In genomic region chr4:109113511-109113910, GRCh38 we compare ENCODE assay signal across 21 cellular contexts.
DNase-seq lines count a peak whose midpoint lies in the region; ATAC-seq and TF ChIP-seq lines count a peak whose summit lies in the region.
"Had no signal": no experiment of that assay in that cellular context is flagged by ENCODE, and none has a peak within 500 bp of the region (broad histone marks: within the 10 kb centered on the region; RNA-seq: fewer than 3 reads in every experiment).

No MANE protein-coding gene starts in this region.

- H3K9me3 ChIP-seq in adipocyte (ENCODE audit: control insufficient read depth, low read length), result no peaks in the 10 kb centered on the region
- H3K9me3 ChIP-seq: SK-N-SH had no signal

- no peak for TF ChIP-seq CTCF in AG10803 (conservative IDR thresholded peaks at IDR 0.05; ENCODE audit: low read length)
- TF ChIP-seq CTCF in nephron (IDR thresholded peaks at IDR 0.05; ENCODE audit: unreplicated experiment in 3 of 3), result no peak

- peak; percentile 35 for DNase-seq in AG10803 (ENCODE audit: low read depth)
- peak; percentile 47 for DNase-seq in adipocyte (ENCODE audit: low read depth)
- peak; percentile 71 for DNase-seq in fibroblast of peridontal ligament (ENCODE audit: extremely low read depth)
- DNase-seq in OCI-M1 (lab: John Stamatoyannopoulos, UW), result no peak
- DNase-seq in NCI-H2196 (lab: John Stamatoyannopoulos, UW; ENCODE audit: unreplicated experiment), result no peak
- DNase-seq in NCI-H1417 (lab: John Stamatoyannopoulos, UW), result no peak
- DNase-seq in sciatic nerve (ENCODE audit: low spot score), result no peak
- DNase-seq: Calu3; CD8-positive, alpha-beta T cell; DMS53; NCI-H1105 treated with DMSO at 0.1 percent for 48 hours; NCI-H187; NCI-H2107; NCI-H2227 treated with DMSO at 0.1 percent for 48 hours; NCI-H524; NCI-H82; RPMI8226; SHP77 treated with DMSO at 0.1 percent for 48 hours; SK-N-SH had no signal

- no peak for ATAC-seq in sciatic nerve
- ATAC-seq: CD8-positive, alpha-beta T cell had no signal

- intact Hi-C loops in sciatic nerve (cut with DNase I), result no loop called here

- no peaks in the 10 kb centered on the region for H3K27me3 ChIP-seq in adipocyte (replicated peaks; ENCODE audit: control insufficient read depth, insufficient read depth, low read length)
- H3K27me3 ChIP-seq: BLaER1 treated with 17β-estradiol and CSF1 and Interleukin-3, amounts not matched to agents 10 nM and 100 nM had no signal

- no peak overlapping the region for H3K4me3 Mint-ChIP-seq in nephron
- H3K4me3 Mint-ChIP-seq: CD8-positive, alpha-beta T cell had no signal

- no peak overlapping the region for H3K9ac ChIP-seq in adipocyte (ENCODE audit: low read length)
- H3K9ac ChIP-seq: BLaER1 treated with 17β-estradiol and CSF1 and Interleukin-3, amounts not matched to agents 10 nM and 100 nM; SK-N-SH had no signal

- peaks cover 29% of the 10 kb centered on the region for H3K4me1 Mint-ChIP-seq in nephron

- no peaks in the 10 kb centered on the region for H3K36me3 ChIP-seq in adipocyte (ENCODE audit: control insufficient read depth, insufficient read depth, low read length, severe bottlenecking)
- H3K36me3 ChIP-seq: BLaER1 treated with 17β-estradiol and CSF1 and Interleukin-3, amounts not matched to agents 10 nM and 100 nM had no signal

- no peak overlapping the region for H3K4me3 ChIP-seq in AG10803 (ENCODE audit: low read length)
- no peak overlapping the region for H3K4me3 ChIP-seq in adipocyte (ENCODE audit: low read length)
- H3K4me3 ChIP-seq: BLaER1 treated with 17β-estradiol and CSF1 and Interleukin-3, amounts not matched to agents 10 nM and 100 nM had no signal

- H3K4me1 ChIP-seq in adipocyte (ENCODE audit: control insufficient read depth, insufficient read depth, low read length), result no peaks in the 10 kb centered on the region
- H3K4me1 ChIP-seq: BLaER1 treated with 17β-estradiol and CSF1 and Interleukin-3, amounts not matched to agents 10 nM and 100 nM had no signal

- H3K27me3 Mint-ChIP-seq in nephron (ENCODE audit: low read depth), result no peaks in the 10 kb centered on the region

- no peaks in the 10 kb centered on the region for H3K36me3 Mint-ChIP-seq in nephron (ENCODE audit: low read depth)
- H3K36me3 Mint-ChIP-seq: CD8-positive, alpha-beta T cell had no signal

- peak overlapping the region; percentile 51 to 74 (median 55) for H3K27ac Mint-ChIP-seq in nephron
- H3K27ac Mint-ChIP-seq: CD8-positive, alpha-beta T cell had no signal

- no peaks in the 10 kb centered on the region for H3K9me3 Mint-ChIP-seq in nephron
- H3K9me3 Mint-ChIP-seq: CD8-positive, alpha-beta T cell had no signal

Comparison
In these comparisons a context has a peak if more than half of its experiments do, and no peak if none do; other contexts are left out.
1. DNase-seq: peak in AG10803 (single experiment), adipocyte (single experiment) and fibroblast of peridontal ligament (single experiment); none in OCI-M1 (single experiment), NCI-H2196 (single experiment), NCI-H1417 (0 of 3) and sciatic nerve (single experiment).